Comparison of ENCODE assay signal across 8 cellular contexts in the genomic region with DNA sequence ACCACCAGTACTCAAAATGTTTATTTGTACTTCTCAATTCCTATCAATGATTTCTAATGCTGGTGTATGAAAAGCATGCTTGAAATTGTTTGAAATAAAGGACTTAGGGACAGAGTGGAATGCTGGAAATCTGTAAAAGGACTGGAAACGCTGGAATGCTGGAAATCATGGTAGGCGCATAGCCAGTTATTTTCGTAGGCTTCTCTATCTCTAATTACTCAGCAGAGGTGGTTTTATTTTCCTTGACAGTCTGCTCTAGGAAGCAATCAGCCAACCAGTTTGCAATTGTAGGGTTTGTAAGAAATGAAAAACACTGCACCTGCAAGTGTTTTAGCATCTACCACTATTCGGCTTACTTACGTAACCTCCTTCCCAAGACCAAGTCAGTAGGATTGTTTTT. TPM values are rescaled to one million over a fixed set of nuclear protein-coding genes. Genes with fewer than 3 reads are reported as not detected.
A peak's percentile ranks its signal among the peaks of the same experiment; 100 is the strongest.
DNase-seq lines count a peak whose midpoint lies in the region; ATAC-seq and TF ChIP-seq lines count a peak whose summit lies in the region.

No MANE protein-coding gene starts in this region.

- H3K27ac ChIP-seq in neural cell (ENCODE audit: low read length) = peak overlapping the region; percentile 95

- peak overlapping the region; percentile 93 for H3K4me2 ChIP-seq in neural cell (ENCODE audit: low read length)

- TF ChIP-seq EP300 in neural cell (conservative IDR thresholded peaks at IDR 0.05; ENCODE audit: poor library complexity, severe bottlenecking) = no peak

- no peaks in the 10 kb centered on the region for H4K20me1 ChIP-seq in neural cell (ENCODE audit: insufficient read depth)

- TF ChIP-seq RAD21 in neural cell (conservative IDR thresholded peaks at IDR 0.05) = no peak

- peak overlapping the region; percentile 98 for H3K4me3 Mint-ChIP-seq in stimulated activated naive CD8-positive, alpha-beta T cell treated with anti-CD3 and anti-CD28 coated beads, Interleukin-15, Interleukin-2, amounts not matched to agents 100 ng/mL and 50 ng/mL, for 24 hours
- H3K4me3 Mint-ChIP-seq in dendritic cell treated with granulocyte-macrophage colony-stimulating factor and Interleukin-4, amounts not matched to agents 40 ng/mL and 50 ng/mL, for 4 days = peak overlapping the region; percentile 98

- no peaks in the 10 kb centered on the region for H3K27me3 ChIP-seq in neural cell (ENCODE audit: insufficient read depth, low read depth, low read length)

- intact Hi-C loops in dendritic cell treated with granulocyte-macrophage colony-stimulating factor and Interleukin-4, amounts not matched to agents 40 ng/mL and 50 ng/mL, for 4 days (cut with micrococcal nuclease) = loop anchor here (2.0 kb wide), 2 partner anchors 33 to 143 kb away; a partner anchor contains a TSS

- peaks cover 56% of the 10 kb centered on the region for H3K4me1 Mint-ChIP-seq in stimulated activated naive CD8-positive, alpha-beta T cell treated with anti-CD3 and anti-CD28 coated beads, Interleukin-15, Interleukin-2, amounts not matched to agents 100 ng/mL and 50 ng/mL, for 24 hours (ENCODE audit: low read depth)
- H3K4me1 Mint-ChIP-seq in dendritic cell treated with granulocyte-macrophage colony-stimulating factor and Interleukin-4, amounts not matched to agents 40 ng/mL and 50 ng/mL, for 4 days (ENCODE audit: low read depth) = peaks cover 38% of the 10 kb centered on the region

- peaks cover 36% of the 10 kb centered on the region for H3K79me2 ChIP-seq in neural cell (replicated peaks; ENCODE audit: insufficient read depth, low read length)

- no peak for ATAC-seq in stimulated activated naive CD8-positive, alpha-beta T cell treated with anti-CD3 and anti-CD28 coated beads, Interleukin-15, Interleukin-2, amounts not matched to agents 100 U/mL and 50 U/mL, for 24 hours
- ATAC-seq in HG03469 (IDR thresholded peaks at IDR 0.05; ENCODE audit: unreplicated experiment) = no peak

- H2AFZ ChIP-seq in neural cell (ENCODE audit: low read depth, low read length) = peak overlapping the region; percentile 99

- no peak for TF ChIP-seq CTCF in LNCaP clone FGC (IDR thresholded peaks at IDR 0.05; ENCODE audit: control insufficient read depth, extremely low read depth, insufficient read depth)
- no peak for TF ChIP-seq CTCF in neural cell (IDR thresholded peaks at IDR 0.05; ENCODE audit: poor library complexity, severe bottlenecking)

- H3K4me3 ChIP-seq in LNCaP clone FGC (ENCODE audit: low read depth, low read length) (peak overlapping the region; percentile 99), neural cell (ENCODE audit: low read length) (peak overlapping the region; percentile 77)

- peaks cover 33% of the 10 kb centered on the region for H3K36me3 Mint-ChIP-seq in stimulated activated naive CD8-positive, alpha-beta T cell treated with anti-CD3 and anti-CD28 coated beads, Interleukin-15, Interleukin-2, amounts not matched to agents 100 ng/mL and 50 ng/mL, for 24 hours (ENCODE audit: low read depth)
- H3K36me3 Mint-ChIP-seq in dendritic cell treated with granulocyte-macrophage colony-stimulating factor and Interleukin-4, amounts not matched to agents 40 ng/mL and 50 ng/mL, for 4 days (ENCODE audit: low read depth) = peaks cover 27% of the 10 kb centered on the region

- H3K27me3 Mint-ChIP-seq in stimulated activated naive CD8-positive, alpha-beta T cell treated with anti-CD3 and anti-CD28 coated beads, Interleukin-15, Interleukin-2, amounts not matched to agents 100 ng/mL and 50 ng/mL, for 24 hours = no peaks in the 10 kb centered on the region
- H3K27me3 Mint-ChIP-seq in dendritic cell treated with granulocyte-macrophage colony-stimulating factor and Interleukin-4, amounts not matched to agents 40 ng/mL and 50 ng/mL, for 4 days = no peaks in the 10 kb centered on the region

- H3F3A ChIP-seq in neural cell (ENCODE audit: insufficient read depth, low read length, poor library complexity, severe bottlenecking) = peaks cover 2% of the 10 kb centered on the region

- peak overlapping the region; percentile 97 for H3K9ac ChIP-seq in neural cell (ENCODE audit: low read length)

- peaks cover under 1% of the 10 kb centered on the region for H3K36me3 ChIP-seq in neural cell (ENCODE audit: insufficient read depth, low read length)

- no peaks in the 10 kb centered on the region for H3K9me3 ChIP-seq in neural cell (ENCODE audit: low read length)

- H3K9me2 ChIP-seq in neural cell (ENCODE audit: insufficient read depth, low read length) = no peaks in the 10 kb centered on the region

- no peak for DNase-seq in stimulated activated naive CD8-positive, alpha-beta T cell treated with anti-CD3 and anti-CD28 coated beads, Interleukin-15, Interleukin-2, amounts not matched to agents 100 U/mL and 50 U/mL, for 24 hours
- DNase-seq in LNCaP clone FGC (ENCODE audit: low read depth) (no peak), T-helper 9 cell (no peak), NCI-H2029 (lab: John Stamatoyannopoulos, UW) (no peak)

- peak overlapping the region; percentile 96 for H3K27ac Mint-ChIP-seq in stimulated activated naive CD8-positive, alpha-beta T cell treated with anti-CD3 and anti-CD28 coated beads, Interleukin-15, Interleukin-2, amounts not matched to agents 100 ng/mL and 50 ng/mL, for 24 hours
- H3K27ac Mint-ChIP-seq in dendritic cell treated with granulocyte-macrophage colony-stimulating factor and Interleukin-4, amounts not matched to agents 40 ng/mL and 50 ng/mL, for 4 days = peak overlapping the region; percentile 97

- H3K9me3 Mint-ChIP-seq in stimulated activated naive CD8-positive, alpha-beta T cell treated with anti-CD3 and anti-CD28 coated beads, Interleukin-15, Interleukin-2, amounts not matched to agents 100 ng/mL and 50 ng/mL, for 24 hours = no peaks in the 10 kb centered on the region
- H3K9me3 Mint-ChIP-seq in dendritic cell treated with granulocyte-macrophage colony-stimulating factor and Interleukin-4, amounts not matched to agents 40 ng/mL and 50 ng/mL, for 4 days = no peaks in the 10 kb centered on the region

TF ChIP-seq in neural cell, 6 proteins besides CTCF, POLR2A, EP300 and RAD21:
- TF ChIP-seq MXI1 (conservative IDR thresholded peaks at IDR 0.05; ENCODE audit: poor library complexity, severe bottlenecking) (no peak), EZH2 (IDR thresholded peaks at IDR 0.05; ENCODE audit: borderline replicate concordance, insufficient read depth, low read length, poor library complexity, severe bottlenecking) (no peak), SMC3 (conservative IDR thresholded peaks at IDR 0.05; ENCODE audit: poor library complexity) (no peak), TAF1 (IDR thresholded peaks at IDR 0.05; ENCODE audit: low read depth) (no peak), POLR2AphosphoS5 (IDR thresholded peaks at IDR 0.05) (no peak)
- TF ChIP-seq, protein P1, sequence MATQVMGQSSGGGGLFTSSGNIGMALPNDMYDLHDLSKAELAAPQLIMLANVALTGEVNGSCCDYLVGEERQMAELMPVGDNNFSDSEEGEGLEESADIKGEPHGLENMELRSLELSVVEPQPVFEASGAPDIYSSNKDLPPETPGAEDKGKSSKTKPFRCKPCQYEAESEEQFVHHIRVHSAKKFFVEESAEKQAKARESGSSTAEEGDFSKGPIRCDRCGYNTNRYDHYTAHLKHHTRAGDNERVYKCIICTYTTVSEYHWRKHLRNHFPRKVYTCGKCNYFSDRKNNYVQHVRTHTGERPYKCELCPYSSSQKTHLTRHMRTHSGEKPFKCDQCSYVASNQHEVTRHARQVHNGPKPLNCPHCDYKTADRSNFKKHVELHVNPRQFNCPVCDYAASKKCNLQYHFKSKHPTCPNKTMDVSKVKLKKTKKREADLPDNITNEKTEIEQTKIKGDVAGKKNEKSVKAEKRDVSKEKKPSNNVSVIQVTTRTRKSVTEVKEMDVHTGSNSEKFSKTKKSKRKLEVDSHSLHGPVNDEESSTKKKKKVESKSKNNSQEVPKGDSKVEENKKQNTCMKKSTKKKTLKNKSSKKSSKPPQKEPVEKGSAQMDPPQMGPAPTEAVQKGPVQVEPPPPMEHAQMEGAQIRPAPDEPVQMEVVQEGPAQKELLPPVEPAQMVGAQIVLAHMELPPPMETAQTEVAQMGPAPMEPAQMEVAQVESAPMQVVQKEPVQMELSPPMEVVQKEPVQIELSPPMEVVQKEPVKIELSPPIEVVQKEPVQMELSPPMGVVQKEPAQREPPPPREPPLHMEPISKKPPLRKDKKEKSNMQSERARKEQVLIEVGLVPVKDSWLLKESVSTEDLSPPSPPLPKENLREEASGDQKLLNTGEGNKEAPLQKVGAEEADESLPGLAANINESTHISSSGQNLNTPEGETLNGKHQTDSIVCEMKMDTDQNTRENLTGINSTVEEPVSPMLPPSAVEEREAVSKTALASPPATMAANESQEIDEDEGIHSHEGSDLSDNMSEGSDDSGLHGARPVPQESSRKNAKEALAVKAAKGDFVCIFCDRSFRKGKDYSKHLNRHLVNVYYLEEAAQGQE (IDR thresholded peaks at IDR 0.05; ENCODE audit: borderline replicate concordance) = no peak
TF ChIP-seq in neural cell: peak in this region for 0.

RNA-seq across cellular contexts. Expression of a gene that starts 0.8 kb away (rescaled TPM):
- 115 and 131 TPM in 2 replicates for polyA plus RNA-seq in neural cell
- 231 and 253 TPM in 2 replicates for polyA minus RNA-seq in neural cell

RNA-seq across cellular contexts. Expression of a gene that starts 33.2 kb away (rescaled TPM):
- 8.7 and 11.2 TPM in 2 replicates for polyA plus RNA-seq in neural cell
- 22.2 and 23.1 TPM in 2 replicates for polyA minus RNA-seq in neural cell
